In genomic region chr2:214557884-214558283, GRCh38 we compare ENCODE assay signal across 20 cellular contexts.
DNase-seq lines count a peak whose midpoint lies in the region; ATAC-seq and TF ChIP-seq lines count a peak whose summit lies in the region.
"Had no signal": no experiment of that assay in that cellular context is flagged by ENCODE, and none has a peak within 500 bp of the region (broad histone marks: within the 10 kb centered on the region; RNA-seq: fewer than 3 reads in every experiment).

No MANE protein-coding gene starts in this region.

- H3K9me3 ChIP-seq in cardiac muscle cell (ENCODE audit: low read depth) = no peaks in the 10 kb centered on the region
- no peaks in the 10 kb centered on the region for H3K9me3 ChIP-seq in right cardiac atrium (ENCODE audit: control insufficient read depth, low read length)
- H3K9me3 ChIP-seq: A549, Caco-2 had no signal

- peaks cover 3% of the 10 kb centered on the region for H3K36me3 Mint-ChIP-seq in neural crest cell (ENCODE audit: low read depth)
- H3K36me3 Mint-ChIP-seq: CD8-positive, alpha-beta T cell had no signal

- no peaks in the 10 kb centered on the region for H3K27me3 Mint-ChIP-seq in neural crest cell (ENCODE audit: low read depth)
- H3K27me3 Mint-ChIP-seq: CD4-positive, alpha-beta T cell had no signal

- H3K4me1 ChIP-seq in cardiac muscle cell (ENCODE audit: low read depth) (peaks cover 7% of the 10 kb centered on the region), right cardiac atrium (ENCODE audit: control insufficient read depth, insufficient read depth, low read length) (no peaks in the 10 kb centered on the region)
- H3K4me1 ChIP-seq: A549, Caco-2 had no signal

- DNase-seq in cardiac muscle cell (ENCODE audit: low read depth in 1 of 2, low spot score in 1 of 2) (no peak), right cardiac atrium (no peak), SK-N-DZ (ENCODE audit: low spot score) (peak; percentile 62), neural crest cell (ENCODE audit: low read depth, low spot score) (no peak)
- DNase-seq: AML-193; Caco-2; Calu3; CD4-positive, alpha-beta T cell; CD8-positive, alpha-beta T cell; DMS79 treated with DMSO at 0.1 percent for 48 hours; EL; GDM1 had no signal

- H3K27me3 ChIP-seq in cardiac muscle cell (no peaks in the 10 kb centered on the region), right cardiac atrium (ENCODE audit: control insufficient read depth, insufficient read depth) (no peaks in the 10 kb centered on the region)
- H3K27me3 ChIP-seq: BLaER1 treated with 17β-estradiol and CSF1 and Interleukin-3, amounts not matched to agents 10 nM and 100 nM had no signal

- no peak for TF ChIP-seq CTCF in cardiac muscle cell (IDR thresholded peaks at IDR 0.05; ENCODE audit: low read depth, low read length)
- no peak for TF ChIP-seq CTCF in neural crest cell (conservative IDR thresholded peaks at IDR 0.05)

- peaks cover 10% of the 10 kb centered on the region for H3K4me1 Mint-ChIP-seq in neural crest cell

- WGBS in right cardiac atrium = 84% methylated on average over 3 of the region's 3 CpGs

- ATAC-seq in right cardiac atrium (no peak), HG02759 (IDR thresholded peaks at IDR 0.05; ENCODE audit: unreplicated experiment) (no peak), HG02870 (IDR thresholded peaks at IDR 0.05; ENCODE audit: unreplicated experiment) (no peak)
- ATAC-seq: A549; CD8-positive, alpha-beta T cell; GM12878 had no signal

- peaks cover 18% of the 10 kb centered on the region for H3K9me3 Mint-ChIP-seq in neural crest cell
- H3K9me3 Mint-ChIP-seq: CD4-positive, alpha-beta T cell had no signal

- intact Hi-C loops in right cardiac atrium (cut with DNase I) = no loop called here

- H3K36me3 ChIP-seq in cardiac muscle cell = no peaks in the 10 kb centered on the region
- H3K36me3 ChIP-seq: BLaER1 treated with 17β-estradiol and CSF1 and Interleukin-3, amounts not matched to agents 10 nM and 100 nM had no signal

- H3K27ac ChIP-seq in cardiac muscle cell (peak overlapping the region; percentile 23), right cardiac atrium (ENCODE audit: low read length) (no peak overlapping the region)
- H3K27ac ChIP-seq: 22Rv1; A549; BLaER1 treated with 17β-estradiol and CSF1 and Interleukin-3, amounts not matched to agents 10 nM and 100 nM; C4-2B had no signal

- H3K4me3 Mint-ChIP-seq in neural crest cell = no peak overlapping the region
- H3K4me3 Mint-ChIP-seq: B cell; CD4-positive, alpha-beta T cell; CD8-positive, alpha-beta T cell had no signal

- H3K4me3 ChIP-seq in cardiac muscle cell (no peak overlapping the region), right cardiac atrium (ENCODE audit: low read length) (no peak overlapping the region)
- H3K4me3 ChIP-seq: A549; BLaER1 treated with 17β-estradiol and CSF1 and Interleukin-3, amounts not matched to agents 10 nM and 100 nM; GM12878 had no signal

- H3K27ac Mint-ChIP-seq in neural crest cell (ENCODE audit: unreplicated experiment) = peak overlapping the region; percentile 0
- H3K27ac Mint-ChIP-seq: B cell; CD4-positive, alpha-beta T cell; CD8-positive, alpha-beta T cell had no signal
